Comparison of ENCODE assay signal across 8 cellular contexts in genomic region chr10:119199231-119199992, GRCh38. TPM values are rescaled to one million over a fixed set of nuclear protein-coding genes. Genes with fewer than 3 reads are reported as not detected.
DNase-seq lines count a peak whose midpoint lies in the region; ATAC-seq, FAIRE-seq and TF ChIP-seq lines count a peak whose summit lies in the region.

No MANE protein-coding gene starts in this region.

- no peak overlapping the region for H3K18ac ChIP-seq in mesenchymal stem cell (ENCODE audit: low read depth in 1 of 2, low read length in 2 of 2)

- DNase-seq in D721Med (ENCODE audit: insufficient read length, low spot score) (peak; percentile 27), NCI-H1930 (lab: John Stamatoyannopoulos, UW) (peak; percentile 23 to 38), activated B cell treated with CpG ODN at 0.5 μM for 24 hours (no peak), endothelial cell (ENCODE audit: low spot score) (peak; percentile 60), mesenchymal stem cell (peak; percentile 88), tibial artery (peak; percentile 54 to 71)

- ATAC-seq in GM21526 (IDR thresholded peaks at IDR 0.05; ENCODE audit: low FRiP score, unreplicated experiment) (peak; percentile 58), activated B cell treated with CpG ODN at 0.5 μM for 24 hours (ENCODE audit: low read depth) (peak; percentile 88), HG02970 (IDR thresholded peaks at IDR 0.05; ENCODE audit: low FRiP score, unreplicated experiment) (no peak)

- H4K8ac ChIP-seq in mesenchymal stem cell (ENCODE audit: low read length) = no peak overlapping the region

- H3K36me3 Mint-ChIP-seq in activated B cell treated with CpG ODN at 0.5 μM for 24 hours (ENCODE audit: low read depth) (no peaks in the 10 kb centered on the region), endothelial cell (ENCODE audit: low read depth, unreplicated experiment) (peaks cover 3% of the 10 kb centered on the region)

- H3K27ac ChIP-seq in mesenchymal stem cell (ENCODE audit: low read length, poor library complexity, severe bottlenecking) = no peak overlapping the region
- H3K27ac ChIP-seq in tibial artery = no peak overlapping the region

- no peak overlapping the region for H3K4ac ChIP-seq in mesenchymal stem cell (ENCODE audit: low read depth in 1 of 2, low read length in 2 of 2)

- H3K4me2 ChIP-seq in mesenchymal stem cell (ENCODE audit: low read length, poor library complexity, severe bottlenecking) = no peak overlapping the region

- peak; percentile 95 for TF ChIP-seq CTCF in D721Med (IDR thresholded peaks at IDR 0.05; ENCODE audit: insufficient read depth, missing control alignments)
- TF ChIP-seq CTCF in activated B cell treated with CpG ODN at 0.5 μM for 24 hours (IDR thresholded peaks at IDR 0.05) = no peak
- no peak for TF ChIP-seq CTCF in endothelial cell (IDR thresholded peaks at IDR 0.05; ENCODE audit: unreplicated experiment)
- TF ChIP-seq CTCF in tibial artery (IDR thresholded peaks at IDR 0.05) = peak; percentile 73 to 85

- H3K9me3 ChIP-seq in mesenchymal stem cell (ENCODE audit: control insufficient read depth, low read length) (no peaks in the 10 kb centered on the region), tibial artery (no peaks in the 10 kb centered on the region)

- no peak for FAIRE-seq in D721Med (lab: Jason Lieb, UNC)

- H3K27me3 Mint-ChIP-seq in activated B cell treated with CpG ODN at 0.5 μM for 24 hours (peaks cover 3% of the 10 kb centered on the region), endothelial cell (ENCODE audit: unreplicated experiment) (no peaks in the 10 kb centered on the region)

- peaks cover 3% of the 10 kb centered on the region for H3K4me1 Mint-ChIP-seq in activated B cell treated with CpG ODN at 0.5 μM for 24 hours
- H3K4me1 Mint-ChIP-seq in endothelial cell (ENCODE audit: unreplicated experiment) = peaks cover 41% of the 10 kb centered on the region

- H3K14ac ChIP-seq in mesenchymal stem cell (ENCODE audit: low read length in 2 of 2) = no peak overlapping the region

- no peak overlapping the region for H2AK5ac ChIP-seq in mesenchymal stem cell (ENCODE audit: low read length, severe bottlenecking)

- peak overlapping the region; percentile 55 for H3K9ac ChIP-seq in mesenchymal stem cell (ENCODE audit: low read length)

- no peak overlapping the region for H3K27ac Mint-ChIP-seq in activated B cell treated with CpG ODN at 0.5 μM for 24 hours
- H3K27ac Mint-ChIP-seq in endothelial cell (ENCODE audit: unreplicated experiment) = peak overlapping the region; percentile 11

- H2BK15ac ChIP-seq in mesenchymal stem cell (ENCODE audit: low read depth, poor library complexity, severe bottlenecking) = no peak overlapping the region

- H2AFZ ChIP-seq in mesenchymal stem cell (ENCODE audit: low read depth, low read length) = no peak overlapping the region

- no peak overlapping the region for H3K4me3 Mint-ChIP-seq in activated B cell treated with CpG ODN at 0.5 μM for 24 hours
- no peak overlapping the region for H3K4me3 Mint-ChIP-seq in endothelial cell (ENCODE audit: unreplicated experiment)

- WGBS in mesenchymal stem cell = 42% methylated on average over 9 of the region's 9 CpGs

- peak overlapping the region in 1 of 2 experiments; percentile 27 for H2BK12ac ChIP-seq in mesenchymal stem cell (ENCODE audit: low read length in 2 of 2)

- H3K4me1 ChIP-seq in mesenchymal stem cell (ENCODE audit: control insufficient read depth, insufficient read depth, low read depth, low read length) = peaks cover 3% of the 10 kb centered on the region
- peaks cover 0 to 5% (median 2%) of the 10 kb centered on the region in 4 donors for H3K4me1 ChIP-seq in tibial artery

- H3K36me3 ChIP-seq in mesenchymal stem cell (ENCODE audit: control insufficient read depth in 1 of 2, insufficient read depth in 2 of 2, low read depth in 1 of 2, low read length in 2 of 2) = no peaks in the 10 kb centered on the region
- no peaks in the 10 kb centered on the region for H3K36me3 ChIP-seq in tibial artery

- H2BK120ac ChIP-seq in mesenchymal stem cell (ENCODE audit: low read depth, low read length) = no peak overlapping the region

- POLR2A ChIA-PET in activated B cell treated with CpG ODN at 0.5 μM for 24 hours (lab: Charles Lee) = interaction anchor here (0.7 to 1.4 kb wide), 5 partner anchors 10 to 344 kb away, joined by 3 to 5 read pairs (median 3); no protein-coding TSS in a partner anchor

- H3K9me3 Mint-ChIP-seq in activated B cell treated with CpG ODN at 0.5 μM for 24 hours (no peaks in the 10 kb centered on the region), endothelial cell (ENCODE audit: unreplicated experiment) (no peaks in the 10 kb centered on the region)

- no peak overlapping the region for H3K23ac ChIP-seq in mesenchymal stem cell (ENCODE audit: low read length in 2 of 2)

- H3K4me3 ChIP-seq in mesenchymal stem cell (ENCODE audit: insufficient read depth in 1 of 2, low read depth in 1 of 2, low read length in 2 of 2) = no peak overlapping the region
- no peak overlapping the region for H3K4me3 ChIP-seq in tibial artery

- CTCF ChIA-PET in activated B cell treated with CpG ODN at 0.5 μM for 24 hours (lab: Charles Lee) = interaction anchor here (0.7 to 13.0 kb wide), 32 partner anchors 7 to 661 kb away, joined by 3 to 127 read pairs (median 4); partner anchors contain the start of genes GRK5 and RGS10

- intact Hi-C loops in activated B cell treated with CpG ODN at 0.5 μM for 24 hours (cut with micrococcal nuclease) (loop anchor here (1.0 to 5.0 kb wide), 5 partner anchors 218 to 658 kb away; no protein-coding TSS in a partner anchor), tibial artery (cut with DNase I; ENCODE audit: low total_unique reads) (loop anchor here (10.0 kb wide), 1 partner anchor 375 kb away; no protein-coding TSS in a partner anchor)

- no peaks in the 10 kb centered on the region for H3K79me1 ChIP-seq in mesenchymal stem cell (replicated peaks; ENCODE audit: low read length, poor library complexity, severe bottlenecking)

- peaks cover 0 to 2% of the 10 kb centered on the region in 2 experiments for H3K27me3 ChIP-seq in mesenchymal stem cell (ENCODE audit: control insufficient read depth in 1 of 2, insufficient read depth in 1 of 2, low read length in 2 of 2)
- H3K27me3 ChIP-seq in tibial artery = peaks cover 0 to 3% of the 10 kb centered on the region in 2 donors

- no peak overlapping the region for H2BK5ac ChIP-seq in mesenchymal stem cell (ENCODE audit: low read depth, low read length, poor library complexity, severe bottlenecking)

- no peak overlapping the region for H4K91ac ChIP-seq in mesenchymal stem cell (ENCODE audit: low read length)

RNA-seq across cellular contexts. Expression of gene GRK5, which starts 8.0 kb away (rescaled TPM):
- total RNA-seq in activated B cell treated with CpG ODN at 0.5 μM for 24 hours (19.9 and 21.3 TPM in 2 replicates), endothelial cell (ENCODE audit: unreplicated experiment) (163 TPM)
- 56.5 TPM for polyA plus RNA-seq in mesenchymal stem cell (2013, experiment 1 of 2)
- polyA plus RNA-seq in mesenchymal stem cell (2013, experiment 2 of 2) = 57.3 TPM

RNA-seq across cellular contexts. Expression of gene PRDX3, which starts 20.8 kb away (rescaled TPM):
- total RNA-seq in activated B cell treated with CpG ODN at 0.5 μM for 24 hours (62.8 and 63.7 TPM in 2 replicates), endothelial cell (ENCODE audit: unreplicated experiment) (93.2 TPM)
- 95.8 TPM for polyA plus RNA-seq in mesenchymal stem cell (2013, experiment 1 of 2)
- 97.4 TPM for polyA plus RNA-seq in mesenchymal stem cell (2013, experiment 2 of 2)

RNA-seq across cellular contexts. Expression of gene SFXN4, which starts 33.9 kb away (rescaled TPM):
- total RNA-seq in activated B cell treated with CpG ODN at 0.5 μM for 24 hours (18.4 and 21.7 TPM in 2 replicates), endothelial cell (ENCODE audit: unreplicated experiment) (19.0 TPM)
- 14.4 TPM for polyA plus RNA-seq in mesenchymal stem cell (2013, experiment 1 of 2)
- polyA plus RNA-seq in mesenchymal stem cell (2013, experiment 2 of 2) = 17.1 TPM

Comparison
In these comparisons a context has a peak if more than half of its experiments do, and no peak if none do; other contexts are left out.
1. CTCF ChIP-seq: peak in D721Med (single experiment) and tibial artery (2 of 2); none in activated B cell treated with CpG ODN at 0.5 μM for 24 hours (single experiment) and endothelial cell (single experiment).